Comparison of ENCODE assay signal across 8 cellular contexts in genomic region chr1:169711469-169712308, GRCh38. TPM values are rescaled to one million over a fixed set of nuclear protein-coding genes. Genes with fewer than 3 reads are reported as not detected.
DNase-seq lines count a peak whose midpoint lies in the region; ATAC-seq and TF ChIP-seq lines count a peak whose summit lies in the region.

Gene SELL (minus strand): TSS chr1:169711620. CDS start chr1:169711498, 122 bp downstream.

- no peaks in the 10 kb centered on the region for H3K36me3 Mint-ChIP-seq in osteocyte (ENCODE audit: unreplicated experiment)

- peak; percentile 66 for TF ChIP-seq CTCF in osteocyte (IDR thresholded peaks at IDR 0.05)
- TF ChIP-seq CTCF in uterus (IDR thresholded peaks at IDR 0.05) = peak; percentile 47 to 62 (median 60)

- peak; percentile 75 for ATAC-seq in GM21825 (IDR thresholded peaks at IDR 0.05; ENCODE audit: unreplicated experiment)

- no peaks in the 10 kb centered on the region for H3K36me3 ChIP-seq in uterus

- no peaks in the 10 kb centered on the region for H3K27me3 ChIP-seq in uterus

- peaks cover 25% of the 10 kb centered on the region for H3K27me3 Mint-ChIP-seq in osteocyte (ENCODE audit: unreplicated experiment)

- peak within 1 kb of the TSS; percentile 36 for H3K4me3 Mint-ChIP-seq in osteocyte (ENCODE audit: unreplicated experiment)

- no peak within 1 kb of the TSS for H3K4me3 ChIP-seq in uterus

- H3K9me3 Mint-ChIP-seq in osteocyte (ENCODE audit: unreplicated experiment) = peaks cover 20% of the 10 kb centered on the region

- TF ChIP-seq POLR2A in Raji (IDR thresholded peaks at IDR 0.05; ENCODE audit: insufficient read depth, low read depth, low read length) (peak; percentile 75), uterus (IDR thresholded peaks at IDR 0.05) (no peak)

- no peaks in the 10 kb centered on the region for H3K9me3 ChIP-seq in uterus

- H3K27ac Mint-ChIP-seq in osteocyte (ENCODE audit: unreplicated experiment) = no peak within 1 kb of the TSS

- intact Hi-C loops in uterus (cut with DNase I; ENCODE audit: low total_unique reads) = no loop called here

- peaks cover 6% of the 10 kb centered on the region for H3K4me1 Mint-ChIP-seq in osteocyte (ENCODE audit: unreplicated experiment)

- H3K27ac ChIP-seq in uterus = no peak within 1 kb of the TSS

- H3K4me1 ChIP-seq in uterus = no peaks in the 10 kb centered on the region

- peak; percentile 18 for DNase-seq in GM04503 (ENCODE audit: low read depth)
- peak; percentile 51 for DNase-seq in KG1 (lab: John Stamatoyannopoulos, UW)
- DNase-seq in activated naive CD4-positive, alpha-beta T cell (lab: John Stamatoyannopoulos, UW) = peak in 3 of 4 experiments; percentile 19 to 59 (median 29)
- DNase-seq in glomerular endothelial cell (ENCODE audit: extremely low read depth, low read depth, low spot score) = peak; percentile 79
- no peak for DNase-seq in osteocyte (ENCODE audit: extremely low spot score, unreplicated experiment)
- DNase-seq in uterus = peak; percentile 21 to 45

RNA-seq across cellular contexts. Expression of gene SELL, which starts in this region (rescaled TPM):
- total RNA-seq in glomerular endothelial cell (0.05 and 0.88 TPM in 2 replicates), osteocyte (not detected in 2 replicates), uterus (1 to 10 TPM in 1 of 4 donors, under 1 TPM in 2, not detected in 1; 0.29 to 2.6 (median 0.70) TPM)

Comparison
In these comparisons a context has a peak if more than half of its experiments do, and no peak if none do; other contexts are left out.
1. Peak in DNase-seq in glomerular endothelial cell; RNA of the gene not detected or under 1 TPM.